Comparison of ENCODE assay signal across 36 cellular contexts in genomic region chr6:49540614-49541013, GRCh38. TPM values are rescaled to one million over a fixed set of nuclear protein-coding genes. Genes with fewer than 3 reads are reported as not detected.
A peak's percentile ranks its signal among the peaks of the same experiment; 100 is the strongest.
DNase-seq lines count a peak whose midpoint lies in the region; ATAC-seq, FAIRE-seq and TF ChIP-seq lines count a peak whose summit lies in the region.
"Had no signal": no experiment of that assay in that cellular context is flagged by ENCODE, and none has a peak within 500 bp of the region (broad histone marks: within the 10 kb centered on the region; RNA-seq: fewer than 3 reads in every experiment).

No MANE protein-coding gene starts in this region.

- CTCF ChIA-PET in endothelial cell of umbilical vein (lab: Charles Lee), result interaction anchor here (1.1 to 7.3 kb wide), 5 partner anchors 9 to 82 kb away, joined by 3 to 56 read pairs (median 9); no protein-coding TSS in a partner anchor

- peaks cover 7% of the 10 kb centered on the region; the same call in 2 of the 3 replicates for H3K4me1 Mint-ChIP-seq in GM23338
- H3K4me1 Mint-ChIP-seq in type B pancreatic cell (ENCODE audit: unreplicated experiment), result peaks cover 6% of the 10 kb centered on the region
- H3K4me1 Mint-ChIP-seq: activated naive CD8-positive, alpha-beta T cell treated with anti-CD3 and anti-CD28 coated beads for 36 hours; natural killer cell had no signal

- ATAC-seq in GM23338 (no peak), GM18517 (IDR thresholded peaks at IDR 0.05; ENCODE audit: unreplicated experiment) (no peak)
- ATAC-seq: activated T-cell treated with anti-CD3 and anti-CD28 coated beads, Interleukin-2, amount 50 U/mL, for 4 hours; effector memory CD8-positive, alpha-beta T cell; natural killer cell had no signal

- no peaks in the 10 kb centered on the region for H3K36me3 ChIP-seq in GM23338 (ENCODE audit: insufficient read depth)
- H3K36me3 ChIP-seq in endothelial cell of umbilical vein (ENCODE audit: control insufficient read depth in 2 of 2, extremely low read depth in 1 of 2, insufficient read depth in 2 of 2, low read length in 2 of 2), result no peaks in the 10 kb centered on the region
- H3K36me3 ChIP-seq: esophagus squamous epithelium, prostate gland, sigmoid colon, stomach had no signal

- H3K4me3 Mint-ChIP-seq in GM23338 (no peak overlapping the region), type B pancreatic cell (no peak overlapping the region)
- H3K4me3 Mint-ChIP-seq: activated naive CD8-positive, alpha-beta T cell treated with anti-CD3 and anti-CD28 coated beads for 36 hours; activated T-cell treated with anti-CD3 and anti-CD28 coated beads, Interleukin-2, amount 50 U/mL, for 4 hours; effector memory CD8-positive, alpha-beta T cell; HFFc6; natural killer cell had no signal

- H3K9me1 ChIP-seq in endothelial cell of umbilical vein (replicated peaks; ENCODE audit: control insufficient read depth, extremely low read depth, insufficient read depth, low read length), result no peaks in the 10 kb centered on the region

- H4K20me1 ChIP-seq in GM23338 (replicated peaks; ENCODE audit: insufficient read depth) (no peaks in the 10 kb centered on the region), endothelial cell of umbilical vein (replicated peaks; ENCODE audit: control insufficient read depth, extremely low read depth, insufficient read depth, low read length) (no peaks in the 10 kb centered on the region)

- H3K4me3 ChIP-seq in GM23338 (no peak overlapping the region), endothelial cell of umbilical vein (replicated peaks in 1 of 3; ENCODE audit: insufficient read depth in 1 of 3, low read depth in 1 of 3, low read length in 3 of 3) (no peak overlapping the region)
- H3K4me3 ChIP-seq: esophagus squamous epithelium, lung, mucosa of descending colon, prostate gland, sigmoid colon, stomach had no signal

- no TSS peak for BruUV-seq in endothelial cell of umbilical vein (replicated peaks; lab: Mats Ljungman, UMichigan)

- POLR2A ChIA-PET in endothelial cell of umbilical vein (lab: Charles Lee), result no interaction called here

- no peak for FAIRE-seq in endothelial cell of umbilical vein (lab: Jason Lieb, UNC)
- FAIRE-seq in HTR-8/SVneo (lab: Jason Lieb, UNC), result no peak
- FAIRE-seq: G401.6, TTC549 had no signal

- H3K27ac ChIP-seq in GM23338 (ENCODE audit: low read depth), result no peak overlapping the region
- H3K27ac ChIP-seq in endothelial cell of umbilical vein (ENCODE audit: insufficient read depth, low read depth, low read length), result peak overlapping the region; percentile 18
- H3K27ac ChIP-seq: esophagus squamous epithelium, prostate gland, sigmoid colon, stomach had no signal

- no peak for TF ChIP-seq CTCF in GM23338 (conservative IDR thresholded peaks at IDR 0.05; ENCODE audit: low read depth in 2 of 2)
- no peak for TF ChIP-seq CTCF in endothelial cell of umbilical vein (IDR thresholded peaks at IDR 0.05; ENCODE audit: extremely low read depth in 1 of 2, insufficient read depth in 1 of 2, low read depth in 1 of 2, low read length in 2 of 2)
- TF ChIP-seq CTCF in type B pancreatic cell (conservative IDR thresholded peaks at IDR 0.05), result no peak

- H3K9me3 Mint-ChIP-seq in GM23338, result no peaks in the 10 kb centered on the region
- H3K9me3 Mint-ChIP-seq in type B pancreatic cell, result no peaks in the 10 kb centered on the region
- H3K9me3 Mint-ChIP-seq: activated naive CD8-positive, alpha-beta T cell treated with anti-CD3 and anti-CD28 coated beads for 36 hours; activated T-cell treated with anti-CD3 and anti-CD28 coated beads, Interleukin-2, amount 50 U/mL, for 4 hours; effector memory CD8-positive, alpha-beta T cell; HFFc6; natural killer cell had no signal

- no peak for TF ChIP-seq POLR2A in endothelial cell of umbilical vein (IDR thresholded peaks at IDR 0.05; ENCODE audit: low read depth, low read length)

- dilution Hi-C loops in endothelial cell of umbilical vein (cut with MboI; ENCODE audit: extremely low pct_ligation_motif_present, low sequenced_read_pairs), result no loop called here

- no peak overlapping the region for H3K9ac ChIP-seq in endothelial cell of umbilical vein (replicated peaks; ENCODE audit: extremely low read depth, insufficient read depth, low read length)

- no peaks in the 10 kb centered on the region for H3K79me2 ChIP-seq in GM23338 (replicated peaks; ENCODE audit: insufficient read depth)
- no peaks in the 10 kb centered on the region for H3K79me2 ChIP-seq in endothelial cell of umbilical vein (ENCODE audit: control insufficient read depth, insufficient read depth, low read length)

- H3K27me3 Mint-ChIP-seq in GM23338 (ENCODE audit: insufficient read depth, low read depth, poor library complexity) (no peaks in the 10 kb centered on the region), type B pancreatic cell (peaks cover 6% of the 10 kb centered on the region)
- H3K27me3 Mint-ChIP-seq: effector memory CD8-positive, alpha-beta T cell had no signal

- H3K4me1 ChIP-seq in GM23338 (ENCODE audit: insufficient read depth) (no peaks in the 10 kb centered on the region), endothelial cell of umbilical vein (ENCODE audit: control insufficient read depth, extremely low read depth, insufficient read depth, low read length) (peaks cover 14% of the 10 kb centered on the region)
- H3K4me1 ChIP-seq: prostate gland, sigmoid colon, stomach had no signal

- H3K36me3 Mint-ChIP-seq in GM23338 (ENCODE audit: low read depth), result no peaks in the 10 kb centered on the region
- no peaks in the 10 kb centered on the region for H3K36me3 Mint-ChIP-seq in type B pancreatic cell
- H3K36me3 Mint-ChIP-seq: activated naive CD8-positive, alpha-beta T cell treated with anti-CD3 and anti-CD28 coated beads for 36 hours; natural killer cell had no signal

- intact Hi-C loops in endothelial cell of umbilical vein (cut with micrococcal nuclease), result loop anchor here (1.0 kb wide), 1 partner anchor 26 kb away; no protein-coding TSS in a partner anchor

- H3K9me3 ChIP-seq in endothelial cell of umbilical vein (replicated peaks; ENCODE audit: control insufficient read depth, insufficient read depth, low read length), result no peaks in the 10 kb centered on the region
- H3K9me3 ChIP-seq: esophagus squamous epithelium, mucosa of descending colon, prostate gland, sigmoid colon, stomach had no signal

- DNase-seq in GM23338 (ENCODE audit: low spot score) (no peak), NCI-H69 (lab: John Stamatoyannopoulos, UW) (peak; percentile 31), endothelial cell of umbilical vein (ENCODE audit: low read depth, low spot score) (no peak), type B pancreatic cell (ENCODE audit: extremely low spot score, unreplicated experiment) (no peak), T-helper 9 cell (no peak), HTR-8/SVneo (ENCODE audit: insufficient read length, low spot score) (no peak)
- DNase-seq: activated CD4-positive, alpha-beta T cell treated with anti-CD3 and anti-CD28 coated beads, Interleukin-2, amount 50 U/mL, for 1 hour; activated CD4-positive, CD25-positive, alpha-beta regulatory T cell; activated gamma-delta T cell; activated naive CD8-positive, alpha-beta T cell treated with anti-CD3 and anti-CD28 coated beads for 36 hours; activated T-cell treated with anti-CD3 and anti-CD28 coated beads, Interleukin-2, amount 50 U/mL, for 4 hours; aorta; Calu3; cortex of kidney; DMS79; effector memory CD8-positive, alpha-beta T cell; esophagus squamous epithelium; hippocampal formation; KG1; left cardiac atrium; MM.1S; mucosa of descending colon; natural killer cell; NCI-H2227 treated with DMSO at 0.1 percent for 48 hours; occipital lobe; sigmoid colon; stimulated activated CD4-positive, alpha-beta T cell treated with anti-CD3 and anti-CD28 coated beads, Interleukin-4, amount 100 ng/mL, for 1 hour; stomach had no signal

- H3K27me3 ChIP-seq in GM23338 (ENCODE audit: insufficient read depth) (no peaks in the 10 kb centered on the region), endothelial cell of umbilical vein (ENCODE audit: control insufficient read depth in 2 of 2, insufficient read depth in 2 of 2, low read length in 2 of 2) (no peaks in the 10 kb centered on the region)
- H3K27me3 ChIP-seq: esophagus squamous epithelium, sigmoid colon, stomach had no signal

- no peaks in the 10 kb centered on the region for H3K9me2 ChIP-seq in GM23338 (ENCODE audit: insufficient read depth)

- H3K27ac Mint-ChIP-seq in GM23338, result peak overlapping the region; percentile 40; the same call in 1 of the 2 replicates
- peak overlapping the region; percentile 18 for H3K27ac Mint-ChIP-seq in type B pancreatic cell
- H3K27ac Mint-ChIP-seq: activated naive CD8-positive, alpha-beta T cell treated with anti-CD3 and anti-CD28 coated beads for 36 hours; effector memory CD8-positive, alpha-beta T cell; natural killer cell had no signal

- H3K4me2 ChIP-seq in GM23338 (no peak overlapping the region), endothelial cell of umbilical vein (ENCODE audit: insufficient read depth, low read length) (no peak overlapping the region)

- H2AFZ ChIP-seq in GM23338 (no peak overlapping the region), endothelial cell of umbilical vein (ENCODE audit: low read depth, low read length) (no peak overlapping the region)

- no peaks in the 10 kb centered on the region for H3F3A ChIP-seq in GM23338 (replicated peaks; ENCODE audit: low read depth)

RNA-seq across cellular contexts. Expression of gene C6orf141, which starts 9.9 kb away (rescaled TPM):
- 4.0 and 5.2 TPM in 2 replicates for total RNA-seq in GM23338 (2014; rRNA removed; shearing (Covaris generic))
- polyA plus RNA-seq in GM23338 (2016; fragmentation: Nextera tagmentation; extraction: Ambion mirVana) (6.4 and 7.2 TPM in 2 replicates), endothelial cell of umbilical vein (4.1 and 5.7 TPM in 2 replicates)
- total RNA-seq in endothelial cell of umbilical vein (13.7 and 15.5 TPM in 2 replicates), type B pancreatic cell (ENCODE audit: low replicate concordance) (9.5 and 19.2 TPM in 2 replicates)
- 2.6 and 4.9 TPM in 2 replicates for polyA plus RNA-seq in endothelial cell of umbilical vein (2011; cell fraction: cytosol; rRNA removed)
- polyA plus RNA-seq in endothelial cell of umbilical vein (2011; cell fraction: nucleus; rRNA removed), result 30.8 and 40.7 TPM in 2 replicates
- polyA plus RNA-seq in endothelial cell of umbilical vein (2012), result 13.3 and 14.2 TPM in 2 replicates
- 1.9 and 4.3 TPM in 2 replicates for polyA minus RNA-seq in endothelial cell of umbilical vein
- not detected for polyA minus RNA-seq in endothelial cell of umbilical vein (2011; cell fraction: cytosol; rRNA and poly(A)+ RNA removed)
- polyA minus RNA-seq in endothelial cell of umbilical vein (2011; cell fraction: nucleus; rRNA and poly(A)+ RNA removed), result 8.2 and 8.5 TPM in 2 replicates
- total RNA-seq: HFFc6, natural killer cell, SK-MEL-5 had no signal
- polyA plus RNA-seq: aorta had no signal

RNA-seq across cellular contexts. Expression of gene GLYATL3, which starts 40.9 kb away (rescaled TPM):
- total RNA-seq in GM23338 (2014; rRNA removed; shearing (Covaris generic)), result not detected in 2 replicates
- not detected in 2 replicates for polyA plus RNA-seq in GM23338 (2016; fragmentation: Nextera tagmentation; extraction: Ambion mirVana)
- not detected in 2 replicates for total RNA-seq in endothelial cell of umbilical vein
- polyA plus RNA-seq in endothelial cell of umbilical vein, result not detected in 2 replicates
- not detected in 2 replicates for polyA plus RNA-seq in endothelial cell of umbilical vein (2011; cell fraction: cytosol; rRNA removed)
- not detected in 2 replicates for polyA plus RNA-seq in endothelial cell of umbilical vein (2011; cell fraction: nucleus; rRNA removed)
- polyA plus RNA-seq in endothelial cell of umbilical vein (2012), result not detected in 2 replicates
- not detected in 2 replicates for polyA minus RNA-seq in endothelial cell of umbilical vein
- polyA minus RNA-seq in endothelial cell of umbilical vein (2011; cell fraction: cytosol; rRNA and poly(A)+ RNA removed), result not detected
- polyA minus RNA-seq in endothelial cell of umbilical vein (2011; cell fraction: nucleus; rRNA and poly(A)+ RNA removed), result not detected in 2 replicates
- total RNA-seq in type B pancreatic cell (ENCODE audit: low replicate concordance), result 0.50 TPM in 1 of 2 replicates, not detected in the other
- total RNA-seq: activated naive CD8-positive, alpha-beta T cell treated with anti-CD3 and anti-CD28 coated beads for 36 hours; activated T-cell treated with anti-CD3 and anti-CD28 coated beads, Interleukin-2, amount 50 U/mL, for 4 hours; aorta; Calu3; cardiac septum; esophagus squamous epithelium; HFFc6; left cardiac atrium; lung; mucosa of descending colon; natural killer cell; occipital lobe; prostate gland; sigmoid colon; SK-MEL-5; stomach had no signal
- polyA plus RNA-seq: aorta, lung, stomach had no signal
